In genomic region chr3:159734681-159735080, GRCh38 we compare ENCODE assay signal across 21 cellular contexts.
"Had no signal": no experiment of that assay in that cellular context is flagged by ENCODE, and none has a peak within 500 bp of the region (broad histone marks: within the 10 kb centered on the region; RNA-seq: fewer than 3 reads in every experiment).

No MANE protein-coding gene starts in this region.

- H3K27ac Mint-ChIP-seq: activated naive CD4-positive, alpha-beta T cell treated with anti-CD3 and anti-CD28 coated beads, Interleukin-2, amount 50 U/mL, for 72 hours; activated T-cell treated with anti-CD3 and anti-CD28 coated beads, Interleukin-2, amount 50 U/mL, for 24 hours; activated T-helper 17 cell treated with anti-CD3 and anti-CD28 coated beads, Interleukin-2, amount 50 U/mL, for 72 hours; memory B cell; stimulated activated memory B cell treated with anti-CD40 and anti-IgM and Interleukin-4, amounts not matched to agents 10 μg/mL and 1 μg/mL and 100 μg/mL, for 72 hours had no signal

- DNase-seq: activated CD4-positive, alpha-beta T cell treated with anti-CD3 and anti-CD28 coated beads, Interleukin-2, amount 50 U/mL, for 4 hours; activated CD8-positive, alpha-beta memory T cell treated with anti-CD3 and anti-CD28 coated beads for 24 hours; activated CD8-positive, alpha-beta memory T cell treated with anti-CD3 and anti-CD28 coated beads, Interleukin-2, amount 50 U/mL, for 4 hours; activated T-cell treated with anti-CD3 and anti-CD28 coated beads, Interleukin-2, amount 50 U/mL, for 24 hours; adrenal gland; cerebellar nuclear complex; cortex of kidney; effector CD4-positive, alpha-beta T cell; erythroblast; heart right ventricle; left colon; nucleus accumbens; stimulated activated CD4-positive, alpha-beta T cell treated with anti-CD3 and anti-CD28 coated beads, Interleukin-15, amount 100 ng/mL, for 24 hours; stomach; transverse colon had no signal

- H3K4me3 Mint-ChIP-seq: activated T-cell treated with anti-CD3 and anti-CD28 coated beads, Interleukin-2, amount 50 U/mL, for 24 hours; activated T-helper 17 cell treated with anti-CD3 and anti-CD28 coated beads, Interleukin-2, amount 50 U/mL, for 72 hours; memory B cell; stimulated activated memory B cell treated with anti-CD40 and anti-IgM and Interleukin-4, amounts not matched to agents 10 μg/mL and 1 μg/mL and 100 μg/mL, for 72 hours had no signal

- H3K4me1 ChIP-seq: adrenal gland had no signal

- H3K36me3 ChIP-seq: adrenal gland, gastroesophageal sphincter, heart right ventricle, stomach, transverse colon had no signal

- H3K4me1 Mint-ChIP-seq: activated T-helper 17 cell treated with anti-CD3 and anti-CD28 coated beads, Interleukin-2, amount 50 U/mL, for 72 hours; memory B cell; stimulated activated memory B cell treated with anti-CD40 and anti-IgM and Interleukin-4, amounts not matched to agents 10 μg/mL and 1 μg/mL and 100 μg/mL, for 72 hours had no signal

- H3K27me3 ChIP-seq: adrenal gland, gastroesophageal sphincter, heart right ventricle, transverse colon had no signal

- H3K9me3 Mint-ChIP-seq: activated naive CD4-positive, alpha-beta T cell treated with anti-CD3 and anti-CD28 coated beads, Interleukin-2, amount 50 U/mL, for 72 hours; activated T-cell treated with anti-CD3 and anti-CD28 coated beads, Interleukin-2, amount 50 U/mL, for 24 hours; activated T-helper 17 cell treated with anti-CD3 and anti-CD28 coated beads, Interleukin-2, amount 50 U/mL, for 72 hours; memory B cell; stimulated activated memory B cell treated with anti-CD40 and anti-IgM and Interleukin-4, amounts not matched to agents 10 μg/mL and 1 μg/mL and 100 μg/mL, for 72 hours had no signal

- H3K36me3 Mint-ChIP-seq: activated naive CD4-positive, alpha-beta T cell treated with anti-CD3 and anti-CD28 coated beads, Interleukin-2, amount 50 U/mL, for 72 hours; memory B cell; stimulated activated memory B cell treated with anti-CD40 and anti-IgM and Interleukin-4, amounts not matched to agents 10 μg/mL and 1 μg/mL and 100 μg/mL, for 72 hours had no signal

- H3K9me3 ChIP-seq: adrenal gland, gastroesophageal sphincter, heart right ventricle, stomach, transverse colon had no signal

- H3K27ac ChIP-seq: adrenal gland, gastroesophageal sphincter, heart right ventricle, stomach, transverse colon had no signal

- H3K4me2 ChIP-seq: smooth muscle cell had no signal

- H3K4me3 ChIP-seq: adrenal gland, gastroesophageal sphincter, heart right ventricle, smooth muscle cell, stomach, transverse colon had no signal
